Comparison of ENCODE assay signal across 16 cellular contexts in genomic region chr14:32350020-32350419, GRCh38. TPM values are rescaled to one million over a fixed set of nuclear protein-coding genes. Genes with fewer than 3 reads are reported as not detected.
A peak's percentile ranks its signal among the peaks of the same experiment; 100 is the strongest.
DNase-seq lines count a peak whose midpoint lies in the region; ATAC-seq and TF ChIP-seq lines count a peak whose summit lies in the region.
"Had no signal": no experiment of that assay in that cellular context is flagged by ENCODE, and none has a peak within 500 bp of the region (broad histone marks: within the 10 kb centered on the region; RNA-seq: fewer than 3 reads in every experiment).

No MANE protein-coding gene starts in this region.

- CTCF ChIA-PET in activated CD8-positive, alpha-beta memory T cell treated with anti-CD3 and anti-CD28 coated beads, Interleukin-2, amount 10 ng/mL, durations not matched to agents 7 days and 5 days (lab: Charles Lee): no interaction called here

- peaks cover 1% of the 10 kb centered on the region for H3K4me1 Mint-ChIP-seq in activated CD8-positive, alpha-beta memory T cell treated with anti-CD3 and anti-CD28 coated beads, Interleukin-2, amount 10 ng/mL, durations not matched to agents 7 days and 5 days
- H3K4me1 Mint-ChIP-seq in stimulated activated effector memory CD8-positive, alpha-beta T cell treated with anti-CD3 and anti-CD28 coated beads, Interleukin-12 subunit alpha, Interleukin-12 subunit beta, amount 100 ng/mL, for 72 hours: no peaks in the 10 kb centered on the region
- H3K4me1 Mint-ChIP-seq in glutamatergic neuron (ENCODE audit: low read depth, unreplicated experiment) (peaks cover 18% of the 10 kb centered on the region), HFFc6 (ENCODE audit: low read depth) (peaks cover 37% of the 10 kb centered on the region)

- no peak overlapping the region for H3K4me3 Mint-ChIP-seq in activated CD8-positive, alpha-beta memory T cell treated with anti-CD3 and anti-CD28 coated beads, Interleukin-2, amount 10 ng/mL, durations not matched to agents 7 days and 5 days
- H3K4me3 Mint-ChIP-seq in stimulated activated effector memory CD8-positive, alpha-beta T cell treated with anti-CD3 and anti-CD28 coated beads, Interleukin-12 subunit alpha, Interleukin-12 subunit beta, amount 100 ng/mL, for 72 hours: no peak overlapping the region
- no peak overlapping the region for H3K4me3 Mint-ChIP-seq in glutamatergic neuron (ENCODE audit: unreplicated experiment)
- H3K4me3 Mint-ChIP-seq in HFFc6: no peak overlapping the region
- H3K4me3 Mint-ChIP-seq: activated naive CD4-positive, alpha-beta T cell treated with anti-CD3 and anti-CD28 coated beads for 36 hours had no signal

- no peaks in the 10 kb centered on the region for H3K36me3 Mint-ChIP-seq in activated CD8-positive, alpha-beta memory T cell treated with anti-CD3 and anti-CD28 coated beads, Interleukin-2, amount 10 ng/mL, durations not matched to agents 7 days and 5 days
- H3K36me3 Mint-ChIP-seq in stimulated activated effector memory CD8-positive, alpha-beta T cell treated with anti-CD3 and anti-CD28 coated beads, Interleukin-12 subunit alpha, Interleukin-12 subunit beta, amount 100 ng/mL, for 72 hours: no peaks in the 10 kb centered on the region
- H3K36me3 Mint-ChIP-seq in glutamatergic neuron (ENCODE audit: unreplicated experiment): peaks cover 24% of the 10 kb centered on the region
- H3K36me3 Mint-ChIP-seq in HFFc6 (ENCODE audit: low read depth): peaks cover 8% of the 10 kb centered on the region

- no peaks in the 10 kb centered on the region for H3K9me3 Mint-ChIP-seq in activated CD8-positive, alpha-beta memory T cell treated with anti-CD3 and anti-CD28 coated beads, Interleukin-2, amount 10 ng/mL, durations not matched to agents 7 days and 5 days (ENCODE audit: low read depth)
- peaks cover 3% of the 10 kb centered on the region for H3K9me3 Mint-ChIP-seq in stimulated activated effector memory CD8-positive, alpha-beta T cell treated with anti-CD3 and anti-CD28 coated beads, Interleukin-12 subunit alpha, Interleukin-12 subunit beta, amount 100 ng/mL, for 72 hours
- peaks cover 6% of the 10 kb centered on the region for H3K9me3 Mint-ChIP-seq in glutamatergic neuron (ENCODE audit: unreplicated experiment)
- H3K9me3 Mint-ChIP-seq in HFFc6: no peaks in the 10 kb centered on the region; the same call in none of the 2 replicates
- H3K9me3 Mint-ChIP-seq: activated naive CD4-positive, alpha-beta T cell treated with anti-CD3 and anti-CD28 coated beads for 36 hours had no signal

- no peak overlapping the region for H3K27ac Mint-ChIP-seq in activated CD8-positive, alpha-beta memory T cell treated with anti-CD3 and anti-CD28 coated beads, Interleukin-2, amount 10 ng/mL, durations not matched to agents 7 days and 5 days
- H3K27ac Mint-ChIP-seq in stimulated activated effector memory CD8-positive, alpha-beta T cell treated with anti-CD3 and anti-CD28 coated beads, Interleukin-12 subunit alpha, Interleukin-12 subunit beta, amount 100 ng/mL, for 72 hours: no peak overlapping the region
- H3K27ac Mint-ChIP-seq in glutamatergic neuron (ENCODE audit: unreplicated experiment): no peak overlapping the region
- H3K27ac Mint-ChIP-seq in HFFc6: no peak overlapping the region
- H3K27ac Mint-ChIP-seq: activated naive CD4-positive, alpha-beta T cell treated with anti-CD3 and anti-CD28 coated beads for 36 hours had no signal

- ATAC-seq in activated CD8-positive, alpha-beta memory T cell treated with anti-CD3 and anti-CD28 coated beads, Interleukin-2, amount 10 ng/mL, durations not matched to agents 7 days and 5 days: peak; percentile 30
- peak; percentile 85 for ATAC-seq in HG02571 (IDR thresholded peaks at IDR 0.05; ENCODE audit: unreplicated experiment)
- peak; percentile 100 for ATAC-seq in HG03354 (IDR thresholded peaks at IDR 0.05; ENCODE audit: poor library complexity, severe bottlenecking, unreplicated experiment)
- ATAC-seq in stimulated activated effector memory CD8-positive, alpha-beta T cell treated with anti-CD3 and anti-CD28 coated beads, Interleukin-12 subunit alpha, Interleukin-12 subunit beta, amount 100 ng/mL, for 72 hours: peak; percentile 44
- ATAC-seq: mucosa of descending colon, Panc1 had no signal

- no peaks in the 10 kb centered on the region for H3K27me3 Mint-ChIP-seq in activated CD8-positive, alpha-beta memory T cell treated with anti-CD3 and anti-CD28 coated beads, Interleukin-2, amount 10 ng/mL, durations not matched to agents 7 days and 5 days
- H3K27me3 Mint-ChIP-seq in glutamatergic neuron (ENCODE audit: unreplicated experiment) (peaks cover 7% of the 10 kb centered on the region), HFFc6 (ENCODE audit: insufficient read depth) (peaks cover 2% of the 10 kb centered on the region; the same call in 1 of the 2 replicates)

- DNase-seq in activated CD8-positive, alpha-beta memory T cell treated with anti-CD3 and anti-CD28 coated beads, Interleukin-2, amount 10 ng/mL, durations not matched to agents 7 days and 5 days: no peak
- DNase-seq in activated CD8-positive, alpha-beta memory T cell treated with anti-CD3 and anti-CD28 coated beads, Interleukin-2, amount 50 U/mL, for 4 hours: no peak
- DNase-seq in stimulated activated effector memory CD8-positive, alpha-beta T cell treated with anti-CD3 and anti-CD28 coated beads, Interleukin-12 subunit alpha, Interleukin-12 subunit beta, amount 100 ng/mL, for 72 hours (ENCODE audit: low spot score in 2 of 2): no peak
- no peak for DNase-seq in NCI-H1417 (lab: John Stamatoyannopoulos, UW)
- DNase-seq in glutamatergic neuron: no peak
- DNase-seq in HFFc6: no peak
- DNase-seq: activated CD4-positive, CD25-positive, alpha-beta regulatory T cell; activated naive CD4-positive, alpha-beta T cell treated with anti-CD3 and anti-CD28 coated beads for 36 hours; cortex of kidney; EL; hypothalamus; mucosa of descending colon; NCI-H187 had no signal

- no peak for TF ChIP-seq CTCF in glutamatergic neuron (IDR thresholded peaks at IDR 0.05; ENCODE audit: partially characterized antibody, unreplicated experiment)
- no peak for TF ChIP-seq CTCF in HFFc6 (IDR thresholded peaks at IDR 0.05)

RNA-seq across cellular contexts. Expression of gene AKAP6, which starts 20.9 kb away (rescaled TPM):
- under 1 TPM; 0.82 to 0.85 TPM for total RNA-seq in activated CD8-positive, alpha-beta memory T cell treated with anti-CD3 and anti-CD28 coated beads, Interleukin-2, amount 10 ng/mL, durations not matched to agents 7 days and 5 days
- 600 TPM for total RNA-seq in glutamatergic neuron (ENCODE audit: unreplicated experiment)
- total RNA-seq in HFFc6 (2021; fragmentation: NEBNext Ultra II Directional; extraction: Animal tissue kit (Norgen Biotek cat#: 25700)): 1 to 10 TPM; 6.1 to 9.8 (median 6.5) TPM

Comparison
In these comparisons a context has a peak if more than half of its experiments do, and no peak if none do; other contexts are left out.
1. ATAC-seq: peak in every context shown above with its lines; median percentile 100 in HG03354; 85 in HG02571; 44 in stimulated activated effector memory CD8-positive, alpha-beta T cell treated with anti-CD3 and anti-CD28 coated beads, Interleukin-12 subunit alpha, Interleukin-12 subunit beta, amount 100 ng/mL, for 72 hours; 30 in activated CD8-positive, alpha-beta memory T cell treated with anti-CD3 and anti-CD28 coated beads, Interleukin-2, amount 10 ng/mL, durations not matched to agents 7 days and 5 days.
2. RNA of gene AKAP6, which starts 20.9 kb away (total RNA-seq): 600 TPM in glutamatergic neuron (single experiment); 6.1 to 9.8 TPM in HFFc6 and 0.82 to 0.85 TPM in activated CD8-positive, alpha-beta memory T cell treated with anti-CD3 and anti-CD28 coated beads, Interleukin-2, amount 10 ng/mL, durations not matched to agents 7 days and 5 days; every median in the first group is over 10 times any median in the second.